23 cellular contexts compared by ENCODE assay signal in genomic region chr6:132219901-132220300, GRCh38.
DNase-seq lines count a peak whose midpoint lies in the region; FAIRE-seq and TF ChIP-seq lines count a peak whose summit lies in the region.
"Had no signal": no experiment of that assay in that cellular context is flagged by ENCODE, and none has a peak within 500 bp of the region (broad histone marks: within the 10 kb centered on the region; RNA-seq: fewer than 3 reads in every experiment).

No MANE protein-coding gene starts in this region.

- H3K9me3 ChIP-seq in astrocyte (ENCODE audit: insufficient read depth, low read depth, low read length): no peaks in the 10 kb centered on the region
- H3K9me3 ChIP-seq in A673 (ENCODE audit: low read depth, low read length, poor library complexity, severe bottlenecking): no peaks in the 10 kb centered on the region
- H3K9me3 ChIP-seq: BE2C had no signal

- H3K4me1 ChIP-seq in astrocyte (ENCODE audit: insufficient read depth, low read length) (no peaks in the 10 kb centered on the region), A673 (ENCODE audit: insufficient read depth, low read length, poor library complexity, severe bottlenecking) (no peaks in the 10 kb centered on the region)
- H3K4me1 ChIP-seq: BE2C; BLaER1 treated with 17β-estradiol and CSF1 and Interleukin-3, amounts not matched to agents 10 nM and 100 nM had no signal

- TF ChIP-seq POLR2A in GM12892 (IDR thresholded peaks at IDR 0.05; ENCODE audit: low read depth, low read length): no peak

- no TSS peak for BruUV-seq in A673 (replicated peaks; lab: Mats Ljungman, UMichigan)

- H3K9ac ChIP-seq in astrocyte (ENCODE audit: low read length): no peak overlapping the region
- H3K9ac ChIP-seq: BLaER1 treated with 17β-estradiol and CSF1 and Interleukin-3, amounts not matched to agents 10 nM and 100 nM had no signal

- peak; percentile 34 for DNase-seq in NCI-H146 (lab: John Stamatoyannopoulos, UW)
- DNase-seq in NCI-H146 treated with DMSO at 0.1 percent for 48 hours (lab: John Stamatoyannopoulos, UW; ENCODE audit: unreplicated experiment): no peak
- DNase-seq in astrocyte (ENCODE audit: low read depth): no peak
- DNase-seq in fibroblast of peridontal ligament (ENCODE audit: extremely low read depth): peak; percentile 18
- no peak for DNase-seq in activated CD4-positive, alpha-beta T cell treated with anti-CD3 and anti-CD28 coated beads, Interleukin-2, amount 10 ng/mL, durations not matched to agents 7 days and 5 days
- DNase-seq in A673 (ENCODE audit: low spot score): no peak
- DNase-seq in RKO (ENCODE audit: low spot score): no peak
- DNase-seq in GM12892 (ENCODE audit: insufficient read length): no peak
- DNase-seq: ACHN; AML-193; BE2C; CD4-positive, alpha-beta T cell; CD8-positive, alpha-beta memory T cell; DMS 273 treated with DMSO at 0.1 percent for 48 hours; DMS79; H9 had no signal

- no peak overlapping the region for H3K4me3 Mint-ChIP-seq in astrocyte (ENCODE audit: unreplicated experiment)
- H3K4me3 Mint-ChIP-seq in activated CD4-positive, alpha-beta T cell treated with anti-CD3 and anti-CD28 coated beads, Interleukin-2, amount 10 ng/mL, durations not matched to agents 7 days and 5 days: no peak overlapping the region
- H3K4me3 Mint-ChIP-seq: CD14-positive monocyte; CD4-positive, alpha-beta T cell; CD8-positive, alpha-beta memory T cell; GM23338; H9 had no signal

- no peaks in the 10 kb centered on the region for H3K36me3 Mint-ChIP-seq in astrocyte (ENCODE audit: low read depth, unreplicated experiment)
- no peaks in the 10 kb centered on the region for H3K36me3 Mint-ChIP-seq in activated CD4-positive, alpha-beta T cell treated with anti-CD3 and anti-CD28 coated beads, Interleukin-2, amount 10 ng/mL, durations not matched to agents 7 days and 5 days (ENCODE audit: low read depth)
- H3K36me3 Mint-ChIP-seq: CD14-positive monocyte; CD8-positive, alpha-beta memory T cell had no signal

- no peak overlapping the region for H3K4me3 ChIP-seq in astrocyte (ENCODE audit: insufficient read depth, low read depth, low read length)
- no peak overlapping the region for H3K4me3 ChIP-seq in A673 (ENCODE audit: low read depth, low read length, poor library complexity, severe bottlenecking)
- H3K4me3 ChIP-seq: BLaER1 treated with 17β-estradiol and CSF1 and Interleukin-3, amounts not matched to agents 10 nM and 100 nM; GM23338 had no signal

- no peak overlapping the region for H2AFZ ChIP-seq in astrocyte (ENCODE audit: low read depth, low read length)
- H2AFZ ChIP-seq: GM23338 had no signal

- no peak overlapping the region for H3K4me2 ChIP-seq in astrocyte (ENCODE audit: low read length)
- H3K4me2 ChIP-seq: BLaER1 treated with 17β-estradiol and CSF1 and Interleukin-3, amounts not matched to agents 10 nM and 100 nM; GM23338 had no signal

- intact Hi-C loops in A673 (cut with micrococcal nuclease; ENCODE audit: unreplicated experiment): loop anchor here (2.0 to 10.0 kb wide), 2 partner anchors 265 to 295 kb away; partner anchors contain the start of gene CCN2

- peaks cover 10% of the 10 kb centered on the region for H3K9me3 Mint-ChIP-seq in astrocyte (ENCODE audit: unreplicated experiment)
- peaks cover 3% of the 10 kb centered on the region for H3K9me3 Mint-ChIP-seq in activated CD4-positive, alpha-beta T cell treated with anti-CD3 and anti-CD28 coated beads, Interleukin-2, amount 10 ng/mL, durations not matched to agents 7 days and 5 days

- FAIRE-seq in astrocyte (lab: Jason Lieb, UNC) (peak; percentile 23), GM12892 (lab: Jason Lieb, UNC) (no peak)
- FAIRE-seq: A204.1, D721Med, GM19239 had no signal

- no peaks in the 10 kb centered on the region for H3K27me3 Mint-ChIP-seq in astrocyte (ENCODE audit: low read depth, unreplicated experiment)
- H3K27me3 Mint-ChIP-seq in activated CD4-positive, alpha-beta T cell treated with anti-CD3 and anti-CD28 coated beads, Interleukin-2, amount 10 ng/mL, durations not matched to agents 7 days and 5 days: no peaks in the 10 kb centered on the region

- CTCF ChIA-PET in activated CD4-positive, alpha-beta T cell treated with anti-CD3 and anti-CD28 coated beads, Interleukin-2, amount 10 ng/mL, durations not matched to agents 7 days and 5 days (lab: Charles Lee): no interaction called here
- CTCF ChIA-PET in A673 (lab: Charles Lee): no interaction called here

- TF ChIP-seq CTCF in astrocyte (IDR thresholded peaks at IDR 0.05; ENCODE audit: insufficient read depth, low read depth, low read length) (no peak), A673 (conservative IDR thresholded peaks at IDR 0.05; ENCODE audit: low read depth, low read length) (no peak)

- no peaks in the 10 kb centered on the region for H3K4me1 Mint-ChIP-seq in astrocyte (ENCODE audit: low read depth, unreplicated experiment)
- H3K4me1 Mint-ChIP-seq in activated CD4-positive, alpha-beta T cell treated with anti-CD3 and anti-CD28 coated beads, Interleukin-2, amount 10 ng/mL, durations not matched to agents 7 days and 5 days: no peaks in the 10 kb centered on the region
- H3K4me1 Mint-ChIP-seq: CD14-positive monocyte; CD8-positive, alpha-beta memory T cell; GM23338; H9 had no signal

- no peak overlapping the region for H3K27ac Mint-ChIP-seq in astrocyte (ENCODE audit: unreplicated experiment)
- H3K27ac Mint-ChIP-seq in activated CD4-positive, alpha-beta T cell treated with anti-CD3 and anti-CD28 coated beads, Interleukin-2, amount 10 ng/mL, durations not matched to agents 7 days and 5 days: no peak overlapping the region
- H3K27ac Mint-ChIP-seq: CD14-positive monocyte; CD4-positive, alpha-beta T cell; GM23338; H9 had no signal

- H3K27me3 ChIP-seq in astrocyte (ENCODE audit: insufficient read depth, low read length) (no peaks in the 10 kb centered on the region), A673 (replicated peaks; ENCODE audit: insufficient read depth, low read depth, low read length, poor library complexity) (no peaks in the 10 kb centered on the region)
- H3K27me3 ChIP-seq: BLaER1 treated with 17β-estradiol and CSF1 and Interleukin-3, amounts not matched to agents 10 nM and 100 nM had no signal

- POLR2A ChIA-PET in activated CD4-positive, alpha-beta T cell treated with anti-CD3 and anti-CD28 coated beads, Interleukin-2, amount 10 ng/mL, durations not matched to agents 7 days and 5 days (lab: Charles Lee): no interaction called here
- POLR2A ChIA-PET in A673 (lab: Charles Lee; ENCODE audit: low non-redundant PET): no interaction called here

- H3K36me3 ChIP-seq in astrocyte (ENCODE audit: insufficient read depth, low read length) (no peaks in the 10 kb centered on the region), A673 (ENCODE audit: insufficient read depth, low read length, poor library complexity, severe bottlenecking) (no peaks in the 10 kb centered on the region)
- H3K36me3 ChIP-seq: BE2C; BLaER1 treated with 17β-estradiol and CSF1 and Interleukin-3, amounts not matched to agents 10 nM and 100 nM had no signal

- H4K20me1 ChIP-seq in astrocyte (ENCODE audit: insufficient read depth, low read length): no peaks in the 10 kb centered on the region
- H4K20me1 ChIP-seq: BLaER1 treated with 17β-estradiol and CSF1 and Interleukin-3, amounts not matched to agents 10 nM and 100 nM had no signal

- no peaks in the 10 kb centered on the region for H3K79me2 ChIP-seq in astrocyte (ENCODE audit: insufficient read depth, low read length)

- H3K27ac ChIP-seq in astrocyte (ENCODE audit: low read depth, low read length) (no peak overlapping the region), A673 (ENCODE audit: low read depth, low read length, poor library complexity, severe bottlenecking) (no peak overlapping the region)
- H3K27ac ChIP-seq: 22Rv1; BLaER1 treated with 17β-estradiol and CSF1 and Interleukin-3, amounts not matched to agents 10 nM and 100 nM had no signal

Comparison
In these comparisons a context has a peak if more than half of its experiments do, and no peak if none do; other contexts are left out.
1. DNase-seq: peak in NCI-H146 (single experiment) and fibroblast of peridontal ligament (single experiment); none in NCI-H146 treated with DMSO at 0.1 percent for 48 hours (single experiment), astrocyte (single experiment), activated CD4-positive, alpha-beta T cell treated with anti-CD3 and anti-CD28 coated beads, Interleukin-2, amount 10 ng/mL, durations not matched to agents 7 days and 5 days (single experiment), A673 (single experiment), RKO (single experiment) and GM12892 (single experiment).